In the genomic region with DNA sequence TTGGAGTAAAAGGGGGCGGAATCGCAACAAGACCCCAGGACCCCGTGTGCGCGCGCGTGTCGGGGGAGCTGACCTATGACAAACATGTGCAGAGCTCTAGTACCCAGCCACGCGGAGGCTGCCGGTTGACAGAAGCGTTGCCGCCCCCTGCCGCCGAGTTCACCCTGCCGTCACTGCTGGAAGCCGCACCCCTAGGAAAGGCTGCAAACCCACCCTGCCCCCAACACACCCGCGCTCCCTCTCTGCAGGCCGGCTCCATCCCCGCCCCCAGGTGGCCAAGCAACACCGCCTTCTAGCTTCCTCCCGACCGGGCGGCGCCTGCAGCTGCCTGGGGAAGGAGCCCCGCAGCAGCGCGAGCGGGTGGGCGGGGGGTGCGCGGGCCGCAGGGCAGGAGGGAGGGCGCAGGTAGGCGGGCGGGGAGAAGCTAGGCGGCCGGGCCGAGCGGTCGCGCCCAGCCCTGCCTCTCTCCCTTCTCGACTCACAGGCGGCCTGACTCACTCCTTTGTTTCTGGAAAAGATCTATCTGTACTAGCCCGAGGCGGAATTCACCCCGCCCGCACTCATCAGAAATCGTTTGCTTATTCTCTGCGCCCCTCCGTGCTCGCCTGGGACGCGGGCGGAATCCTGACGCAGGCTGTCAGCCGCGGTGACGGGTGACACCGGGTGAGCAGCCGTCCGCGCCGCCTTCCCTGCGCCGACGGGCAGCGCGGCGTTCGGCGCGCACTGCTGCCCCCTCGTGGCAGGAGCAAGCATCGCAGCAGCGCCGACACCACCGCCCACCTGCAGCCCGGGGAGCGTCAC, we compare ENCODE assay signal across 1 cellular context.
TF ChIP-seq lines count a peak whose summit lies in the region.

No MANE protein-coding gene starts in this region.

TF ChIP-seq in K562, 482 proteins besides CTCF, POLR2A, EP300 and RAD21 (continued from another document and continues in another):
- TF ChIP-seq, protein P1, sequence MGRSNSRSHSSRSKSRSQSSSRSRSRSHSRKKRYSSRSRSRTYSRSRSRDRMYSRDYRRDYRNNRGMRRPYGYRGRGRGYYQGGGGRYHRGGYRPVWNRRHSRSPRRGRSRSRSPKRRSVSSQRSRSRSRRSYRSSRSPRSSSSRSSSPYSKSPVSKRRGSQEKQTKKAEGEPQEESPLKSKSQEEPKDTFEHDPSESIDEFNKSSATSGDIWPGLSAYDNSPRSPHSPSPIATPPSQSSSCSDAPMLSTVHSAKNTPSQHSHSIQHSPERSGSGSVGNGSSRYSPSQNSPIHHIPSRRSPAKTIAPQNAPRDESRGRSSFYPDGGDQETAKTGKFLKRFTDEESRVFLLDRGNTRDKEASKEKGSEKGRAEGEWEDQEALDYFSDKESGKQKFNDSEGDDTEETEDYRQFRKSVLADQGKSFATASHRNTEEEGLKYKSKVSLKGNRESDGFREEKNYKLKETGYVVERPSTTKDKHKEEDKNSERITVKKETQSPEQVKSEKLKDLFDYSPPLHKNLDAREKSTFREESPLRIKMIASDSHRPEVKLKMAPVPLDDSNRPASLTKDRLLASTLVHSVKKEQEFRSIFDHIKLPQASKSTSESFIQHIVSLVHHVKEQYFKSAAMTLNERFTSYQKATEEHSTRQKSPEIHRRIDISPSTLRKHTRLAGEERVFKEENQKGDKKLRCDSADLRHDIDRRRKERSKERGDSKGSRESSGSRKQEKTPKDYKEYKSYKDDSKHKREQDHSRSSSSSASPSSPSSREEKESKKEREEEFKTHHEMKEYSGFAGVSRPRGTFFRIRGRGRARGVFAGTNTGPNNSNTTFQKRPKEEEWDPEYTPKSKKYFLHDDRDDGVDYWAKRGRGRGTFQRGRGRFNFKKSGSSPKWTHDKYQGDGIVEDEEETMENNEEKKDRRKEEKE (IDR thresholded peaks at IDR 0.05; ENCODE audit: borderline replicate concordance in 1 of 2, control insufficient read depth in 1 of 2, low read depth in 2 of 2, low read length in 1 of 2): no peak
- TF ChIP-seq HOXB6 (CRISPR knock-in tag; IDR thresholded peaks at IDR 0.05; ENCODE audit: borderline replicate concordance) (no peak), POLR2G (IDR thresholded peaks at IDR 0.05; ENCODE audit: low read depth, low read length) (peak; percentile 62), TCF3 (CRISPR knock-in tag; IDR thresholded peaks at IDR 0.05) (0 out of 2 replicates have a peak, but pooled peaks have one; percentile 3), NCOA4 (IDR thresholded peaks at IDR 0.05; ENCODE audit: partially characterized antibody) (no peak), ZNF408 (CRISPR knock-in tag; IDR thresholded peaks at IDR 0.05; ENCODE audit: low read depth) (no peak), CBX5 (IDR thresholded peaks at IDR 0.05; ENCODE audit: borderline replicate concordance, low read depth) (no peak), SMC3 (conservative IDR thresholded peaks at IDR 0.05; ENCODE audit: insufficient read depth, low read depth, low read length) (peak; percentile 60), KLF13 (tag; IDR thresholded peaks at IDR 0.05; ENCODE audit: borderline replicate concordance, low read depth) (no peak), CTBP1 (IDR thresholded peaks at IDR 0.05; ENCODE audit: borderline replicate concordance) (peak; percentile 66; the same call in 1 of the 2 replicates), MXI1 (IDR thresholded peaks at IDR 0.05; ENCODE audit: low read depth, low read length) (peak; percentile 16; the same call in 1 of the 2 replicates), SRSF1 (IDR thresholded peaks at IDR 0.05; ENCODE audit: low read depth, low read length) (no peak), FOXA1 (IDR thresholded peaks at IDR 0.05; ENCODE audit: borderline replicate concordance) (no peak), FOSL1 (tag; conservative IDR thresholded peaks at IDR 0.05) (peak; percentile 65), GTF2A2 (tag; IDR thresholded peaks at IDR 0.05) (no peak), ZFP36 (IDR thresholded peaks at IDR 0.05; ENCODE audit: low read depth, low read length, partially characterized antibody) (no peak), GATA2 (CRISPR knock-in tag; IDR thresholded peaks at IDR 0.05) (no peak), ZNF764 (CRISPR knock-in tag; IDR thresholded peaks at IDR 0.05; ENCODE audit: low read depth) (no peak), MCM3 (IDR thresholded peaks at IDR 0.05) (no peak), TBP (optimal IDR thresholded peaks at IDR 0.05; ENCODE audit: low read depth, low read length) (no peak), JUN (IDR thresholded peaks at IDR 0.05; ENCODE audit: borderline replicate concordance, low read depth, low read length) (no peak), JUN (CRISPR knock-in tag; IDR thresholded peaks at IDR 0.05; ENCODE audit: borderline replicate concordance) (no peak), CBX1 (IDR thresholded peaks at IDR 0.05; ENCODE audit: low read depth) (0 out of 2 replicates have a peak, but pooled peaks have one; percentile 4), MEIS2 (IDR thresholded peaks at IDR 0.05; ENCODE audit: partially characterized antibody) (peak; percentile 89), MECOM (CRISPR knock-in tag; IDR thresholded peaks at IDR 0.05) (no peak), SRSF3 (IDR thresholded peaks at IDR 0.05; ENCODE audit: insufficient read depth, low read length) (no peak), SPI1 (IDR thresholded peaks at IDR 0.05; ENCODE audit: borderline replicate concordance, low read depth, low read length) (no peak), HDAC1 (IDR thresholded peaks at IDR 0.05) (peak in 1 of 2 experiments; percentile 40; a peak in 1 of 4 replicates), NFATC3 (IDR thresholded peaks at IDR 0.05) (no peak), DNMT1 (IDR thresholded peaks at IDR 0.05) (no peak), TAF9B (IDR thresholded peaks at IDR 0.05; ENCODE audit: partially characterized antibody) (no peak), ZFP30 (CRISPR knock-in tag; IDR thresholded peaks at IDR 0.05; ENCODE audit: borderline replicate concordance) (no peak), C11orf30 (IDR thresholded peaks at IDR 0.05; ENCODE audit: low read depth) (no peak)
- TF ChIP-seq, protein P2, sequence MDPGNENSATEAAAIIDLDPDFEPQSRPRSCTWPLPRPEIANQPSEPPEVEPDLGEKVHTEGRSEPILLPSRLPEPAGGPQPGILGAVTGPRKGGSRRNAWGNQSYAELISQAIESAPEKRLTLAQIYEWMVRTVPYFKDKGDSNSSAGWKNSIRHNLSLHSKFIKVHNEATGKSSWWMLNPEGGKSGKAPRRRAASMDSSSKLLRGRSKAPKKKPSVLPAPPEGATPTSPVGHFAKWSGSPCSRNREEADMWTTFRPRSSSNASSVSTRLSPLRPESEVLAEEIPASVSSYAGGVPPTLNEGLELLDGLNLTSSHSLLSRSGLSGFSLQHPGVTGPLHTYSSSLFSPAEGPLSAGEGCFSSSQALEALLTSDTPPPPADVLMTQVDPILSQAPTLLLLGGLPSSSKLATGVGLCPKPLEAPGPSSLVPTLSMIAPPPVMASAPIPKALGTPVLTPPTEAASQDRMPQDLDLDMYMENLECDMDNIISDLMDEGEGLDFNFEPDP (CRISPR knock-in tag; IDR thresholded peaks at IDR 0.05): no peak
- TF ChIP-seq, protein P3, sequence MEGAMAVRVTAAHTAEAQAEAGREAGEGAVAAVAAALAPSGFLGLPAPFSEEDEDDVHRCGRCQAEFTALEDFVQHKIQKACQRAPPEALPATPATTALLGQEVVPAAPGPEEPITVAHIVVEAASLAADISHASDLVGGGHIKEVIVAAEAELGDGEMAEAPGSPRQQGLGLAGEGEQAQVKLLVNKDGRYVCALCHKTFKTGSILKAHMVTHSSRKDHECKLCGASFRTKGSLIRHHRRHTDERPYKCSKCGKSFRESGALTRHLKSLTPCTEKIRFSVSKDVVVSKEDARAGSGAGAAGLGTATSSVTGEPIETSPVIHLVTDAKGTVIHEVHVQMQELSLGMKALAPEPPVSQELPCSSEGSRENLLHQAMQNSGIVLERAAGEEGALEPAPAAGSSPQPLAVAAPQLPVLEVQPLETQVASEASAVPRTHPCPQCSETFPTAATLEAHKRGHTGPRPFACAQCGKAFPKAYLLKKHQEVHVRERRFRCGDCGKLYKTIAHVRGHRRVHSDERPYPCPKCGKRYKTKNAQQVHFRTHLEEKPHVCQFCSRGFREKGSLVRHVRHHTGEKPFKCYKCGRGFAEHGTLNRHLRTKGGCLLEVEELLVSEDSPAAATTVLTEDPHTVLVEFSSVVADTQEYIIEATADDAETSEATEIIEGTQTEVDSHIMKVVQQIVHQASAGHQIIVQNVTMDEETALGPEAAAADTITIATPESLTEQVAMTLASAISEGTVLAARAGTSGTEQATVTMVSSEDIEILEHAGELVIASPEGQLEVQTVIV (CRISPR knock-in tag; IDR thresholded peaks at IDR 0.05; ENCODE audit: borderline replicate concordance): no peak
- TF ChIP-seq, protein P4, sequence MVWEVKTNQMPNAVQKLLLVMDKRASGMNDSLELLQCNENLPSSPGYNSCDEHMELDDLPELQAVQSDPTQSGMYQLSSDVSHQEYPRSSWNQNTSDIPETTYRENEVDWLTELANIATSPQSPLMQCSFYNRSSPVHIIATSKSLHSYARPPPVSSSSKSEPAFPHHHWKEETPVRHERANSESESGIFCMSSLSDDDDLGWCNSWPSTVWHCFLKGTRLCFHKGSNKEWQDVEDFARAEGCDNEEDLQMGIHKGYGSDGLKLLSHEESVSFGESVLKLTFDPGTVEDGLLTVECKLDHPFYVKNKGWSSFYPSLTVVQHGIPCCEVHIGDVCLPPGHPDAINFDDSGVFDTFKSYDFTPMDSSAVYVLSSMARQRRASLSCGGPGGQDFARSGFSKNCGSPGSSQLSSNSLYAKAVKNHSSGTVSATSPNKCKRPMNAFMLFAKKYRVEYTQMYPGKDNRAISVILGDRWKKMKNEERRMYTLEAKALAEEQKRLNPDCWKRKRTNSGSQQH (CRISPR knock-in tag; IDR thresholded peaks at IDR 0.05): no peak
- TF ChIP-seq, protein P5, sequence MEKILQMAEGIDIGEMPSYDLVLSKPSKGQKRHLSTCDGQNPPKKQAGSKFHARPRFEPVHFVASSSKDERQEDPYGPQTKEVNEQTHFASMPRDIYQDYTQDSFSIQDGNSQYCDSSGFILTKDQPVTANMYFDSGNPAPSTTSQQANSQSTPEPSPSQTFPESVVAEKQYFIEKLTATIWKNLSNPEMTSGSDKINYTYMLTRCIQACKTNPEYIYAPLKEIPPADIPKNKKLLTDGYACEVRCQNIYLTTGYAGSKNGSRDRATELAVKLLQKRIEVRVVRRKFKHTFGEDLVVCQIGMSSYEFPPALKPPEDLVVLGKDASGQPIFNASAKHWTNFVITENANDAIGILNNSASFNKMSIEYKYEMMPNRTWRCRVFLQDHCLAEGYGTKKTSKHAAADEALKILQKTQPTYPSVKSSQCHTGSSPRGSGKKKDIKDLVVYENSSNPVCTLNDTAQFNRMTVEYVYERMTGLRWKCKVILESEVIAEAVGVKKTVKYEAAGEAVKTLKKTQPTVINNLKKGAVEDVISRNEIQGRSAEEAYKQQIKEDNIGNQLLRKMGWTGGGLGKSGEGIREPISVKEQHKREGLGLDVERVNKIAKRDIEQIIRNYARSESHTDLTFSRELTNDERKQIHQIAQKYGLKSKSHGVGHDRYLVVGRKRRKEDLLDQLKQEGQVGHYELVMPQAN (IDR thresholded peaks at IDR 0.05; ENCODE audit: borderline replicate concordance): peak; percentile 29; the same call in 1 of the 2 replicates
- TF ChIP-seq, protein P6, sequence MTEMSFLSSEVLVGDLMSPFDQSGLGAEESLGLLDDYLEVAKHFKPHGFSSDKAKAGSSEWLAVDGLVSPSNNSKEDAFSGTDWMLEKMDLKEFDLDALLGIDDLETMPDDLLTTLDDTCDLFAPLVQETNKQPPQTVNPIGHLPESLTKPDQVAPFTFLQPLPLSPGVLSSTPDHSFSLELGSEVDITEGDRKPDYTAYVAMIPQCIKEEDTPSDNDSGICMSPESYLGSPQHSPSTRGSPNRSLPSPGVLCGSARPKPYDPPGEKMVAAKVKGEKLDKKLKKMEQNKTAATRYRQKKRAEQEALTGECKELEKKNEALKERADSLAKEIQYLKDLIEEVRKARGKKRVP (CRISPR knock-in tag; IDR thresholded peaks at IDR 0.05): no peak
- TF ChIP-seq, protein P7, sequence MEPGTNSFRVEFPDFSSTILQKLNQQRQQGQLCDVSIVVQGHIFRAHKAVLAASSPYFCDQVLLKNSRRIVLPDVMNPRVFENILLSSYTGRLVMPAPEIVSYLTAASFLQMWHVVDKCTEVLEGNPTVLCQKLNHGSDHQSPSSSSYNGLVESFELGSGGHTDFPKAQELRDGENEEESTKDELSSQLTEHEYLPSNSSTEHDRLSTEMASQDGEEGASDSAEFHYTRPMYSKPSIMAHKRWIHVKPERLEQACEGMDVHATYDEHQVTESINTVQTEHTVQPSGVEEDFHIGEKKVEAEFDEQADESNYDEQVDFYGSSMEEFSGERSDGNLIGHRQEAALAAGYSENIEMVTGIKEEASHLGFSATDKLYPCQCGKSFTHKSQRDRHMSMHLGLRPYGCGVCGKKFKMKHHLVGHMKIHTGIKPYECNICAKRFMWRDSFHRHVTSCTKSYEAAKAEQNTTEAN (CRISPR knock-in tag; IDR thresholded peaks at IDR 0.05): no peak
- TF ChIP-seq, protein P8, sequence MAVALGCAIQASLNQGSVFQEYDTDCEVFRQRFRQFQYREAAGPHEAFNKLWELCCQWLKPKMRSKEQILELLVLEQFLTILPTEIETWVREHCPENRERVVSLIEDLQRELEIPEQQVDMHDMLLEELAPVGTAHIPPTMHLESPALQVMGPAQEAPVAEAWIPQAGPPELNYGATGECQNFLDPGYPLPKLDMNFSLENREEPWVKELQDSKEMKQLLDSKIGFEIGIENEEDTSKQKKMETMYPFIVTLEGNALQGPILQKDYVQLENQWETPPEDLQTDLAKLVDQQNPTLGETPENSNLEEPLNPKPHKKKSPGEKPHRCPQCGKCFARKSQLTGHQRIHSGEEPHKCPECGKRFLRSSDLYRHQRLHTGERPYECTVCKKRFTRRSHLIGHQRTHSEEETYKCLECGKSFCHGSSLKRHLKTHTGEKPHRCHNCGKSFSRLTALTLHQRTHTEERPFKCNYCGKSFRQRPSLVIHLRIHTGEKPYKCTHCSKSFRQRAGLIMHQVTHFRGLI (CRISPR knock-in tag; IDR thresholded peaks at IDR 0.05): no peak
- TF ChIP-seq, protein P9, sequence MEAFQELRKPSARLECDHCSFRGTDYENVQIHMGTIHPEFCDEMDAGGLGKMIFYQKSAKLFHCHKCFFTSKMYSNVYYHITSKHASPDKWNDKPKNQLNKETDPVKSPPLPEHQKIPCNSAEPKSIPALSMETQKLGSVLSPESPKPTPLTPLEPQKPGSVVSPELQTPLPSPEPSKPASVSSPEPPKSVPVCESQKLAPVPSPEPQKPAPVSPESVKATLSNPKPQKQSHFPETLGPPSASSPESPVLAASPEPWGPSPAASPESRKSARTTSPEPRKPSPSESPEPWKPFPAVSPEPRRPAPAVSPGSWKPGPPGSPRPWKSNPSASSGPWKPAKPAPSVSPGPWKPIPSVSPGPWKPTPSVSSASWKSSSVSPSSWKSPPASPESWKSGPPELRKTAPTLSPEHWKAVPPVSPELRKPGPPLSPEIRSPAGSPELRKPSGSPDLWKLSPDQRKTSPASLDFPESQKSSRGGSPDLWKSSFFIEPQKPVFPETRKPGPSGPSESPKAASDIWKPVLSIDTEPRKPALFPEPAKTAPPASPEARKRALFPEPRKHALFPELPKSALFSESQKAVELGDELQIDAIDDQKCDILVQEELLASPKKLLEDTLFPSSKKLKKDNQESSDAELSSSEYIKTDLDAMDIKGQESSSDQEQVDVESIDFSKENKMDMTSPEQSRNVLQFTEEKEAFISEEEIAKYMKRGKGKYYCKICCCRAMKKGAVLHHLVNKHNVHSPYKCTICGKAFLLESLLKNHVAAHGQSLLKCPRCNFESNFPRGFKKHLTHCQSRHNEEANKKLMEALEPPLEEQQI (IDR thresholded peaks at IDR 0.05): no peak
